In the genomic region with DNA sequence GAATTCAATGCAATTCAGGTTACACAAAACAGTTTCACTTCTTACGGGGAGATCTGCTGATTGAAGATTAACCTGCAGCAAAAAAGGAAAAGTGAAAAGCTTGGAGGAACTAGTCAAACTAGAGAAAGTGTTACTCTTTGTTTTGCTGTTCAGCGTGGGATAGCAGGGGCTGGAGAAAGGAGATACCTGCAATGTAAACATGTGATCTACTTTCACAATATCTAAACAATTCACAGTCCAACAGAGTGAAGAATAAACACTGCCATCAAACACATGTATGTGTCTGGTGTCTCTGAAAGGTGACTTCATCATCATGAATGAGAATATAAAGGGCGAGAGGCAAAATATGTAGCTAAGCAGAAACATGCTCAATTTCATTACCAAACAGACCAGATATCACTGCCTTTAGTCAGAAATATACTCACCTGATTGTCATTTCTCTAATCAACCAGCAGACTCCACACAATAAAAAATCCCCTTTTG, we compare ENCODE assay signal across 23 cellular contexts. TPM values are rescaled to one million over a fixed set of nuclear protein-coding genes. Genes with fewer than 3 reads are reported as not detected.
DNase-seq lines count a peak whose midpoint lies in the region; ATAC-seq and TF ChIP-seq lines count a peak whose summit lies in the region.
"Had no signal": no experiment of that assay in that cellular context is flagged by ENCODE, and none has a peak within 500 bp of the region (broad histone marks: within the 10 kb centered on the region; RNA-seq: fewer than 3 reads in every experiment).

No MANE protein-coding gene starts in this region.

- H3K27me3 ChIP-seq in Caco-2 (replicated peaks; ENCODE audit: control insufficient read depth, insufficient read depth, low read length) (no peaks in the 10 kb centered on the region), RWPE2 (ENCODE audit: insufficient read depth, poor library complexity, severe bottlenecking) (no peaks in the 10 kb centered on the region), mesendoderm (ENCODE audit: insufficient read depth, low read length, poor library complexity) (no peaks in the 10 kb centered on the region)
- H3K27me3 ChIP-seq: cardiac muscle cell, thyroid gland had no signal

- H3K9me3 ChIP-seq in Caco-2 (no peaks in the 10 kb centered on the region), RWPE2 (ENCODE audit: severe bottlenecking) (no peaks in the 10 kb centered on the region)
- H3K9me3 ChIP-seq: sigmoid colon, thyroid gland had no signal

- H3K27ac ChIP-seq in RWPE2 (ENCODE audit: poor library complexity, severe bottlenecking), result no peak overlapping the region
- H3K27ac ChIP-seq in mesendoderm (ENCODE audit: low read depth, low read length), result no peak overlapping the region
- H3K27ac ChIP-seq: cardiac muscle cell, sigmoid colon, thyroid gland had no signal

- no peak overlapping the region for H2BK5ac ChIP-seq in mesendoderm (ENCODE audit: low read length)

- H3K27me3 Mint-ChIP-seq in Caco-2 (ENCODE audit: insufficient read depth, unreplicated experiment), result no peaks in the 10 kb centered on the region

- WGBS in mesendoderm (ENCODE audit: extremely low coverage, insufficient coverage, low lambda C conversion rate), result no CpG with 5 or more reads among the region's 3 CpGs

- H3K4me1 ChIP-seq in Caco-2 (peaks cover 37% of the 10 kb centered on the region), RWPE2 (ENCODE audit: insufficient read depth, poor library complexity, severe bottlenecking) (no peaks in the 10 kb centered on the region), mesendoderm (ENCODE audit: control insufficient read depth, low read depth, low read length) (no peaks in the 10 kb centered on the region)
- H3K4me1 ChIP-seq: sigmoid colon had no signal

- POLR2A ChIA-PET in Caco-2 (lab: Charles Lee), result interaction anchor here (0.8 kb wide), 1 partner anchor 89 kb away, joined by 3 read pairs; no protein-coding TSS in a partner anchor

- H3K27ac Mint-ChIP-seq in Caco-2 (ENCODE audit: unreplicated experiment), result peak overlapping the region; percentile 93
- H3K27ac Mint-ChIP-seq: nephron progenitor cell, T-cell had no signal

- no peaks in the 10 kb centered on the region for H3K79me1 ChIP-seq in mesendoderm (ENCODE audit: low read length)

- TF ChIP-seq CTCF in Caco-2 (IDR thresholded peaks at IDR 0.05; ENCODE audit: insufficient read depth in 1 of 2, low read depth in 1 of 2, low read length in 1 of 2, severe bottlenecking in 1 of 2, unreplicated experiment in 1 of 2) (no peak), RWPE2 (IDR thresholded peaks at IDR 0.05; ENCODE audit: poor library complexity, severe bottlenecking) (no peak), GM20000 (IDR thresholded peaks at IDR 0.05; ENCODE audit: extremely low read depth, missing control alignments) (no peak)

- no peak overlapping the region for H3K23ac ChIP-seq in mesendoderm (ENCODE audit: low read length)

- H3K4me3 ChIP-seq in Caco-2 (ENCODE audit: low read depth, low read length) (no peak overlapping the region), RWPE2 (ENCODE audit: severe bottlenecking) (no peak overlapping the region), mesendoderm (ENCODE audit: low read length) (no peak overlapping the region)
- H3K4me3 ChIP-seq: cardiac muscle cell, sigmoid colon, thyroid gland had no signal

- H3K4me2 ChIP-seq in mesendoderm (ENCODE audit: low read length), result no peak overlapping the region

- no peaks in the 10 kb centered on the region for H3K36me3 ChIP-seq in Caco-2 (ENCODE audit: control insufficient read depth, insufficient read depth, low read length)
- H3K36me3 ChIP-seq in RWPE2 (ENCODE audit: low read depth), result no peaks in the 10 kb centered on the region
- no peaks in the 10 kb centered on the region for H3K36me3 ChIP-seq in mesendoderm (ENCODE audit: control insufficient read depth, insufficient read depth, low read length)
- H3K36me3 ChIP-seq: cardiac muscle cell, sigmoid colon, thyroid gland had no signal

- no TSS peak for BruUV-seq in Caco-2 (replicated peaks; lab: Mats Ljungman, UMichigan)

- no peak overlapping the region for H3K18ac ChIP-seq in mesendoderm (ENCODE audit: low read length)

- peak; percentile 45 for ATAC-seq in GM21381 (IDR thresholded peaks at IDR 0.05; ENCODE audit: unreplicated experiment)
- 0 out of 3 replicates have a peak, but pooled peaks have one; percentile 17 for ATAC-seq in RWPE2 (ENCODE audit: low read depth)
- no peak for ATAC-seq in GM18907 (IDR thresholded peaks at IDR 0.05; ENCODE audit: unreplicated experiment)
- ATAC-seq in GM19467 (IDR thresholded peaks at IDR 0.05; ENCODE audit: unreplicated experiment), result no peak
- ATAC-seq: activated CD4-positive, CD25-positive, alpha-beta regulatory T cell treated with anti-CD3 and anti-CD28 coated beads, Interleukin-2, amount 50 U/mL, for 24 hours; left ventricle myocardium superior; T-cell had no signal

- peaks cover 16% of the 10 kb centered on the region for H3K36me3 Mint-ChIP-seq in Caco-2 (ENCODE audit: insufficient read depth, unreplicated experiment)
- H3K36me3 Mint-ChIP-seq: T-cell had no signal

- peak overlapping the region; percentile 50 for H3K4me3 Mint-ChIP-seq in Caco-2 (ENCODE audit: unreplicated experiment)
- H3K4me3 Mint-ChIP-seq: nephron progenitor cell, T-cell had no signal

- H2BK120ac ChIP-seq in mesendoderm (ENCODE audit: low read depth, low read length), result no peak overlapping the region

- H2BK15ac ChIP-seq in mesendoderm (replicated peaks; ENCODE audit: low read depth), result no peak overlapping the region

- peak in 1 of 2 experiments; percentile 40 for DNase-seq in Caco-2
- no peak for DNase-seq in RWPE2 (ENCODE audit: low spot score)
- peak; percentile 11 for DNase-seq in mesendoderm
- DNase-seq in DMS153 (lab: John Stamatoyannopoulos, UW), result no peak
- DNase-seq in GM20000 (ENCODE audit: low spot score), result no peak
- DNase-seq: activated CD8-positive, alpha-beta memory T cell treated with anti-CD3 and anti-CD28 coated beads, Interleukin-2, amount 50 U/mL, for 4 hours; activated naive CD4-positive, alpha-beta T cell treated with anti-CD3 and anti-CD28 coated beads, Interleukin-2, amount 50 U/mL, for 16 hours; effector CD8-positive, alpha-beta T cell; Kasumi-1; left ventricle myocardium superior; NCI-H1694 treated with DMSO at 0.1 percent for 48 hours; NCI-H69; nephron progenitor cell; RPMI8226; sigmoid colon; stimulated activated CD4-positive, alpha-beta T cell treated with anti-CD3 and anti-CD28 coated beads, Interleukin-4, amount 100 ng/mL, for 4 hours; T-cell; thyroid gland had no signal

- CTCF ChIA-PET in Caco-2 (lab: Charles Lee), result interaction anchor here (1.0 kb wide), 1 partner anchor 28 kb away, joined by 8 read pairs; no protein-coding TSS in a partner anchor

- H3K4me1 Mint-ChIP-seq in Caco-2 (ENCODE audit: low read depth, unreplicated experiment), result peaks cover 18% of the 10 kb centered on the region

- no peaks in the 10 kb centered on the region for H3K9me3 Mint-ChIP-seq in Caco-2 (ENCODE audit: unreplicated experiment)
- H3K9me3 Mint-ChIP-seq: nephron progenitor cell, T-cell had no signal

- intact Hi-C loops in Caco-2 (cut with micrococcal nuclease; ENCODE audit: unreplicated experiment), result loop anchor here (1.0 to 2.0 kb wide), 2 partner anchors 26 to 28 kb away; a partner anchor contains a TSS

- H4K8ac ChIP-seq in mesendoderm (ENCODE audit: low read depth, low read length), result no peak overlapping the region

- H2AK5ac ChIP-seq in mesendoderm (ENCODE audit: low read length), result no peak overlapping the region

- no peak overlapping the region for H4K5ac ChIP-seq in mesendoderm (ENCODE audit: low read length)

- no peak overlapping the region for H3K4ac ChIP-seq in mesendoderm (ENCODE audit: low read depth, low read length)

- no peak overlapping the region for H3K56ac ChIP-seq in mesendoderm (ENCODE audit: low read length)

- no peak overlapping the region for H3K9ac ChIP-seq in mesendoderm (ENCODE audit: low read length)

- H3K79me2 ChIP-seq in mesendoderm (ENCODE audit: control insufficient read depth, insufficient read depth, low read length), result no peaks in the 10 kb centered on the region

RNA-seq across cellular contexts. Expression of a gene that starts 26.4 kb away (rescaled TPM):
- 17.0 and 18.1 TPM in 2 replicates for total RNA-seq in Caco-2 (2022)
- 2.6 TPM for polyA plus RNA-seq in mesendoderm (2013, experiment 1 of 2)
- 2.7 TPM for polyA plus RNA-seq in mesendoderm (2013, experiment 2 of 2)

RNA-seq across cellular contexts. Expression of a gene that starts 26.5 kb away (rescaled TPM):
- total RNA-seq in Caco-2 (2022), result 1.5 and 1.8 TPM in 2 replicates
- polyA plus RNA-seq in mesendoderm (2013, experiment 1 of 2), result 0.11 TPM
- polyA plus RNA-seq in mesendoderm (2013, experiment 2 of 2), result 0.21 TPM
- total RNA-seq: left ventricle myocardium superior had no signal

Comparison
In these comparisons a context has a peak if more than half of its experiments do, and no peak if none do; other contexts are left out.
1. ATAC-seq: peak in GM21381 (single experiment) and RWPE2 (single experiment); none in GM18907 (single experiment) and GM19467 (single experiment).